Comparison of ENCODE assay signal across 7 cellular contexts in genomic region chr4:26950446-26950845, GRCh38.
"Had no signal": no experiment of that assay in that cellular context is flagged by ENCODE, and none has a peak within 500 bp of the region (broad histone marks: within the 10 kb centered on the region; RNA-seq: fewer than 3 reads in every experiment).

No MANE protein-coding gene starts in this region.

- H3K4me3 ChIP-seq: GM12878 had no signal

- ATAC-seq: GM12878 had no signal

- DNase-seq: GDM1, GF-D8 had no signal

- FAIRE-seq: GM12878, GM12891, GM12892, GM18507, GM19239 had no signal
